12 cellular contexts compared by ENCODE assay signal in the genomic region with DNA sequence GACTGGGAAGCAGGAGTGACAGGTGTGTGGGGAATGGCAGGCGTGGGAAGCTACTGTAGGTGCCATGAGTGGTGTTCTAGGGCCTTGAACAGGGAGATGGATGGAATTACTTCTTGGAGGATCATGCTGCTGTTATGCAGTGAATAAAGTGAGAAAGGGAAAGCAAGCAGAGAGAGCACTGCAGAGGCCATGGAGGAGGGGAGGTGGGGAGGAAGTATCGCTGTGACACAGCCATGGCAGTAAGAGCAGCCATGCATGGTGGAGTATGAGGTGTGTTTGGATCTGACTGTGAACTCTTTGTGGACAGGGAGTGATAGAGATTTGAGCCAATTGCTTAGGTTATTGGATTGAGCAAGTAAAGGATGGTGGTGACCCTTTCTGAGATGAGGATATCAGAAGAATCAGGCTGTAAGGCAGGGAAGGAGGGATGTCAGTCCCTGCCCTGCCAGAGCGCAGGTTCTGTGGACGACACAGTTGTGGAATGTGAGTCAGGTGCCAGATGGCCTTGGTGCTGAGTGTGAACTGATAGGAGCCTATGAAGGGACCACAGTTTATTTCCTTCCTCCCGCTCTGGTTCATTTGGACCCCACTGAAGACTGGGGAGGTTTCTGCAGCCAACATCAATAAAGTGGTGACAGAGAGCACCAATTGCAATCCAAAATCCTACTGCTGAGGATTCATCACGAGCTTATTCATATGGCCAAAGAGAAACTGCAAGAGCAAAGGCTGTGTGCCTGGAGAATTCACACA.
"Had no signal": no experiment of that assay in that cellular context is flagged by ENCODE, and none has a peak within 500 bp of the region (broad histone marks: within the 10 kb centered on the region; RNA-seq: fewer than 3 reads in every experiment).

No MANE protein-coding gene starts in this region.

- ATAC-seq: activated CD8-positive, alpha-beta T cell treated with anti-CD3 and anti-CD28 coated beads, Interleukin-2, amount 10 ng/mL, durations not matched to agents 7 days and 5 days; naive thymus-derived CD4-positive, alpha-beta T cell; psoas muscle; stimulated activated naive CD8-positive, alpha-beta T cell treated with anti-CD3 and anti-CD28 coated beads, Interleukin-15, Interleukin-2, amounts not matched to agents 100 U/mL and 50 U/mL, for 24 hours had no signal

- H3K9me3 ChIP-seq: psoas muscle, suprapubic skin had no signal

- H3K36me3 ChIP-seq: suprapubic skin had no signal

- DNase-seq: activated CD8-positive, alpha-beta T cell treated with anti-CD3 and anti-CD28 coated beads, Interleukin-2, amount 10 ng/mL, durations not matched to agents 7 days and 5 days; activated naive CD4-positive, alpha-beta T cell treated with anti-CD3 and anti-CD28 coated beads for 36 hours; hypothalamus; kidney glomerular epithelial cell; naive thymus-derived CD4-positive, alpha-beta T cell; nucleus accumbens; psoas muscle; stimulated activated CD4-positive, alpha-beta T cell treated with anti-CD3 and anti-CD28 coated beads, Interleukin-4, amount 100 ng/mL, for 1 hour; stimulated activated CD8-positive, alpha-beta memory T cell treated with anti-CD3 and anti-CD28 coated beads, Interleukin-4, amount 100 ng/mL, for 48 hours; stimulated activated naive CD8-positive, alpha-beta T cell treated with anti-CD3 and anti-CD28 coated beads, Interleukin-15, Interleukin-2, amounts not matched to agents 100 U/mL and 50 U/mL, for 24 hours; T1000 had no signal

- H3K27me3 ChIP-seq: suprapubic skin had no signal

- H3K27ac ChIP-seq: psoas muscle, suprapubic skin had no signal

- H3K4me3 ChIP-seq: psoas muscle, suprapubic skin had no signal

- H3K4me1 ChIP-seq: suprapubic skin had no signal
